20 cellular contexts compared by ENCODE assay signal in the genomic region with DNA sequence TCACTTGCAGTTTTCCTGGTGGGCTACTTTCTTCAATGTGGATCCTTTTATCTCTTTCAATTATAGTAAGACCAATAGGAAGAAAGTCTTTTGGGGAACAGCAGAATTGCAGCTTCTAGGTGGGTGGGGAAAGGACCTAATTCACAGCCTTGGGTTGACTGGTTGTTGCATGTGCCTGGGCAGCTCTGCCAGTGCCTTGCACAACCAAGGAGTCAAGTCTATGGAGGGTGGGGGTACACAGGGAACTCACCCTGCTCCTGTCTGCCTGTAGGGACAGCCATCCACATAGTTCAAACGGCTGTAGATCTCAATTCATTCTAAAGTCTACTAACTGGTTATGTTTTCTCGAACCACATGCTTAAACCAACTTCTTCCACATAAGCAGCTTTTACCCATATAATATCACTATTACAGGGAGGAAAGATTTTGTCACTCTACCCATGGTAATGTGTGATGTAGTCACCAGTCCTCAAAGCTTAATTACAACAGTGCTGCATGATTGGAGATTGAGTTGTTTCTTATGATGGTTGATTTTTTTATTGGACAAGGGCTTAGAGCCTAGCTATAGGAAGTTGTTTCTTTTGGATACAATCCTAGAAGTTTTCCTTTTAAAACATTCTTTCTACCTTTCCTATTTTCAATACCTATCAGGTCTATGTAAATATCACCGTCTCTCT.
A peak's percentile ranks its signal among the peaks of the same experiment; 100 is the strongest.
DNase-seq lines count a peak whose midpoint lies in the region; TF ChIP-seq lines count a peak whose summit lies in the region.
"Had no signal": no experiment of that assay in that cellular context is flagged by ENCODE, and none has a peak within 500 bp of the region (broad histone marks: within the 10 kb centered on the region; RNA-seq: fewer than 3 reads in every experiment).

No MANE protein-coding gene starts in this region.

- peak overlapping the region; percentile 89 for H3K27ac Mint-ChIP-seq in endothelial cell (ENCODE audit: unreplicated experiment)
- peak overlapping the region; percentile 60 for H3K27ac Mint-ChIP-seq in nephron progenitor cell
- H3K27ac Mint-ChIP-seq: activated naive CD4-positive, alpha-beta T cell treated with anti-CD3 and anti-CD28 coated beads, Interleukin-2, amount 50 U/mL, for 24 hours; CD8-positive, alpha-beta memory T cell; effector memory CD8-positive, alpha-beta T cell; stimulated activated naive CD8-positive, alpha-beta T cell treated with anti-CD3 and anti-CD28 coated beads, Interleukin-15, amount 100 ng/mL, for 72 hours had no signal

- no peaks in the 10 kb centered on the region for H3K27me3 ChIP-seq in effector memory CD4-positive, alpha-beta T cell (replicated peaks; ENCODE audit: control insufficient read depth, insufficient read depth, low read length, poor library complexity, severe bottlenecking)
- H3K27me3 ChIP-seq: cardiac muscle cell, gastroesophageal sphincter, pancreas had no signal

- H3K4me3 Mint-ChIP-seq in endothelial cell (ENCODE audit: unreplicated experiment) (no peak overlapping the region), nephron progenitor cell (no peak overlapping the region)
- H3K4me3 Mint-ChIP-seq: activated naive CD4-positive, alpha-beta T cell treated with anti-CD3 and anti-CD28 coated beads, Interleukin-2, amount 50 U/mL, for 24 hours; CD8-positive, alpha-beta memory T cell; effector memory CD8-positive, alpha-beta T cell; stimulated activated naive CD8-positive, alpha-beta T cell treated with anti-CD3 and anti-CD28 coated beads, Interleukin-15, amount 100 ng/mL, for 72 hours had no signal

- H3K4me1 ChIP-seq in effector memory CD4-positive, alpha-beta T cell (ENCODE audit: control insufficient read depth, insufficient read depth, low read length, poor library complexity, severe bottlenecking), result no peaks in the 10 kb centered on the region

- H3K9me3 Mint-ChIP-seq in endothelial cell (ENCODE audit: unreplicated experiment) (no peaks in the 10 kb centered on the region), nephron progenitor cell (peaks cover 9% of the 10 kb centered on the region)
- H3K9me3 Mint-ChIP-seq: effector memory CD8-positive, alpha-beta T cell had no signal

- peaks cover 6% of the 10 kb centered on the region for H3K9me3 ChIP-seq in effector memory CD4-positive, alpha-beta T cell (ENCODE audit: control insufficient read depth, low read length)
- H3K9me3 ChIP-seq: gastroesophageal sphincter, pancreas had no signal

- H3K4me3 ChIP-seq in effector memory CD4-positive, alpha-beta T cell (ENCODE audit: insufficient read depth, low read depth, low read length, poor library complexity, severe bottlenecking), result no peak overlapping the region
- H3K4me3 ChIP-seq: cardiac muscle cell, gastroesophageal sphincter, pancreas had no signal

- intact Hi-C loops in cardiac septum (cut with DNase I), result no loop called here

- H3K36me3 ChIP-seq in effector memory CD4-positive, alpha-beta T cell (ENCODE audit: control insufficient read depth, insufficient read depth, low read length), result no peaks in the 10 kb centered on the region
- H3K36me3 ChIP-seq: cardiac muscle cell, gastroesophageal sphincter, pancreas had no signal

- no peak for TF ChIP-seq CTCF in 22Rv1 (IDR thresholded peaks at IDR 0.05)
- TF ChIP-seq CTCF in endothelial cell (IDR thresholded peaks at IDR 0.05; ENCODE audit: unreplicated experiment), result no peak
- TF ChIP-seq CTCF in nephron progenitor cell (IDR thresholded peaks at IDR 0.05), result no peak

- H3K27ac ChIP-seq in 22Rv1 (peak overlapping the region; percentile 71), substantia nigra (ENCODE audit: low read depth, low read length, poor library complexity, severe bottlenecking) (no peak overlapping the region)
- no peak overlapping the region for H3K27ac ChIP-seq in effector memory CD4-positive, alpha-beta T cell (ENCODE audit: insufficient read depth, low read length, poor library complexity, severe bottlenecking)
- H3K27ac ChIP-seq: cardiac muscle cell, gastroesophageal sphincter had no signal

- no peaks in the 10 kb centered on the region for H3K36me3 Mint-ChIP-seq in endothelial cell (ENCODE audit: low read depth, unreplicated experiment)
- peaks cover 2% of the 10 kb centered on the region for H3K36me3 Mint-ChIP-seq in nephron progenitor cell (ENCODE audit: low read depth)
- H3K36me3 Mint-ChIP-seq: activated naive CD4-positive, alpha-beta T cell treated with anti-CD3 and anti-CD28 coated beads, Interleukin-2, amount 50 U/mL, for 24 hours; CD8-positive, alpha-beta memory T cell had no signal

- H3K27me3 Mint-ChIP-seq in endothelial cell (ENCODE audit: unreplicated experiment) (no peaks in the 10 kb centered on the region), nephron progenitor cell (ENCODE audit: low read depth, poor library complexity) (peaks cover 1% of the 10 kb centered on the region)
- H3K27me3 Mint-ChIP-seq: activated naive CD4-positive, alpha-beta T cell treated with anti-CD3 and anti-CD28 coated beads, Interleukin-2, amount 50 U/mL, for 24 hours; stimulated activated naive CD8-positive, alpha-beta T cell treated with anti-CD3 and anti-CD28 coated beads, Interleukin-15, amount 100 ng/mL, for 72 hours had no signal

- peak; percentile 45 for DNase-seq in M059J (ENCODE audit: low read depth)
- DNase-seq in endothelial cell (ENCODE audit: low spot score), result no peak
- no peak for DNase-seq in nephron progenitor cell
- DNase-seq in cardiac septum (ENCODE audit: low spot score), result no peak
- DNase-seq in substantia nigra (lab: John Stamatoyannopoulos, UW), result no peak
- DNase-seq in effector memory CD4-positive, alpha-beta T cell, result no peak
- no peak for DNase-seq in anterior cingulate cortex (lab: John Stamatoyannopoulos, UW)
- DNase-seq: activated CD8-positive, alpha-beta memory T cell treated with anti-CD3 and anti-CD28 coated beads, Interleukin-2, amount 50 U/mL, for 4 hours; CD8-positive, alpha-beta memory T cell; effector memory CD8-positive, alpha-beta T cell; Karpas-422; midbrain; NCI-H1694 treated with DMSO at 0.1 percent for 48 hours; stimulated activated naive CD8-positive, alpha-beta T cell treated with anti-CD3 and anti-CD28 coated beads, Interleukin-15, amount 100 ng/mL, for 72 hours; T-helper 9 cell had no signal

- H3K4me1 Mint-ChIP-seq in endothelial cell (ENCODE audit: unreplicated experiment) (peaks cover 19% of the 10 kb centered on the region), nephron progenitor cell (peaks cover 10% of the 10 kb centered on the region)
- H3K4me1 Mint-ChIP-seq: activated naive CD4-positive, alpha-beta T cell treated with anti-CD3 and anti-CD28 coated beads, Interleukin-2, amount 50 U/mL, for 24 hours; CD8-positive, alpha-beta memory T cell; stimulated activated naive CD8-positive, alpha-beta T cell treated with anti-CD3 and anti-CD28 coated beads, Interleukin-15, amount 100 ng/mL, for 72 hours had no signal
